Comparison of ENCODE assay signal across 1 cellular context in genomic region chr16:57791903-57792461, GRCh38.
TF ChIP-seq lines count a peak whose summit lies in the region.

No MANE protein-coding gene starts in this region.

TF ChIP-seq in SK-N-SH, 30 proteins besides CTCF, POLR2A, EP300 and RAD21 (continued from another document):
- TF ChIP-seq MXI1 (IDR thresholded peaks at IDR 0.05; ENCODE audit: low read depth, low read length) (no peak), RCOR1 (IDR thresholded peaks at IDR 0.05; ENCODE audit: low read length) (no peak), ZBTB33 (IDR thresholded peaks at IDR 0.05; ENCODE audit: borderline replicate concordance, low read depth) (no peak), MEF2A (IDR thresholded peaks at IDR 0.05; ENCODE audit: borderline replicate concordance, low read depth) (no peak), USF2 (IDR thresholded peaks at IDR 0.05; ENCODE audit: borderline replicate concordance, low read depth, low read length) (no peak), YY1 (IDR thresholded peaks at IDR 0.05; ENCODE audit: low read depth) (no peak), TCF12 (IDR thresholded peaks at IDR 0.05) (no peak)
